Comparison of ENCODE assay signal across 13 cellular contexts in genomic region chr19:54011507-54012211, GRCh38. TPM values are rescaled to one million over a fixed set of nuclear protein-coding genes. Genes with fewer than 3 reads are reported as not detected.
"Had no signal": no experiment of that assay in that cellular context is flagged by ENCODE, and none has a peak within 500 bp of the region (broad histone marks: within the 10 kb centered on the region; RNA-seq: fewer than 3 reads in every experiment).

No MANE protein-coding gene starts in this region.

- H3K27ac ChIP-seq: heart right ventricle, left lung, right atrium auricular region, stomach, thoracic aorta had no signal

- H3K27me3 ChIP-seq: right atrium auricular region had no signal

- H3K4me1 ChIP-seq: right atrium auricular region, stomach had no signal

- H3K4me3 ChIP-seq: heart right ventricle, left lung, right atrium auricular region, stomach, thoracic aorta had no signal

- DNase-seq: activated CD8-positive, alpha-beta T cell treated with anti-CD3 and anti-CD28 coated beads, Interleukin-2, amount 10 ng/mL, durations not matched to agents 7 days and 5 days; activated naive CD4-positive, alpha-beta T cell; aorta; foreskin melanocyte; heart right ventricle; immature natural killer cell; left lung; small intestine; stomach had no signal

- H3K36me3 ChIP-seq: heart right ventricle, left lung, right atrium auricular region, stomach, thoracic aorta had no signal

- H3K9me3 ChIP-seq: heart right ventricle, left lung, right atrium auricular region, stomach, thoracic aorta had no signal

- ATAC-seq: activated CD8-positive, alpha-beta T cell treated with anti-CD3 and anti-CD28 coated beads, Interleukin-2, amount 10 ng/mL, durations not matched to agents 7 days and 5 days; heart right ventricle; left lung had no signal

RNA-seq across cellular contexts. Expression of gene CACNG6, which starts 20.2 kb away (rescaled TPM):
- total RNA-seq: activated CD8-positive, alpha-beta T cell treated with anti-CD3 and anti-CD28 coated beads, Interleukin-2, amount 10 ng/mL, durations not matched to agents 7 days and 5 days; activated T-helper 1 cell treated with anti-CD3 and anti-CD28 coated beads, Interleukin-12 subunit alpha, Interleukin-12 subunit beta, Interleukin-2, Interleukin-4 antibody, amounts not matched to agents 30 ng/mL and 10 ng/mL and 1 ng/mL, durations not matched to agents 14 hours and 24 hours and 36 hours; aorta; heart right ventricle; thoracic aorta had no signal
- polyA plus RNA-seq: heart right ventricle, immature natural killer cell had no signal

RNA-seq across cellular contexts. Expression of gene CACNG8, which starts 48.9 kb away (rescaled TPM):
- total RNA-seq: activated CD8-positive, alpha-beta T cell treated with anti-CD3 and anti-CD28 coated beads, Interleukin-2, amount 10 ng/mL, durations not matched to agents 7 days and 5 days; activated T-helper 1 cell treated with anti-CD3 and anti-CD28 coated beads, Interleukin-12 subunit alpha, Interleukin-12 subunit beta, Interleukin-2, Interleukin-4 antibody, amounts not matched to agents 30 ng/mL and 10 ng/mL and 1 ng/mL, durations not matched to agents 14 hours and 24 hours and 36 hours; thoracic aorta had no signal
- polyA plus RNA-seq: immature natural killer cell had no signal

RNA-seq across cellular contexts. Expression of gene VSTM1, which starts 52.0 kb away (rescaled TPM):
- total RNA-seq: activated CD8-positive, alpha-beta T cell treated with anti-CD3 and anti-CD28 coated beads, Interleukin-2, amount 10 ng/mL, durations not matched to agents 7 days and 5 days; activated T-helper 1 cell treated with anti-CD3 and anti-CD28 coated beads, Interleukin-12 subunit alpha, Interleukin-12 subunit beta, Interleukin-2, Interleukin-4 antibody, amounts not matched to agents 30 ng/mL and 10 ng/mL and 1 ng/mL, durations not matched to agents 14 hours and 24 hours and 36 hours; aorta; right atrium auricular region; stomach; thoracic aorta had no signal
- polyA plus RNA-seq: aorta, heart right ventricle, neural cell, small intestine, stomach had no signal
